ENCODE assay signal across 29 cellular contexts in genomic region chr5:491856-492155, GRCh38.
"Had no signal": no experiment of that assay in that cellular context is flagged by ENCODE, and none has a peak within 500 bp of the region (broad histone marks: within the 10 kb centered on the region; RNA-seq: fewer than 3 reads in every experiment).

No MANE protein-coding gene starts in this region.

- H3K9me3 ChIP-seq: ovary, psoas muscle, spleen, suprapubic skin, testis, tibial artery, transverse colon, upper lobe of right lung, uterus had no signal

- DNase-seq: naive thymus-derived CD4-positive, alpha-beta T cell; natural killer cell; occipital lobe; ovary; posterior cingulate gyrus; psoas muscle; spleen; stimulated activated CD4-positive, alpha-beta T cell treated with anti-CD3 and anti-CD28 coated beads, Interleukin-12 subunit alpha, Interleukin-12 subunit beta, amount 100 ng/mL, for 4 hours; stimulated activated CD4-positive, alpha-beta T cell treated with anti-CD3 and anti-CD28 coated beads, Interleukin-1b, Interleukin-23, amount 100 ng/mL, for 48 hours; stimulated activated CD4-positive, alpha-beta T cell treated with anti-CD3 and anti-CD28 coated beads, Interleukin-4, amount 100 ng/mL, for 1 hour; stimulated activated naive B cell treated with anti-CD40 and anti-IgM and Interleukin-4, amounts not matched to agents 10 μg/mL and 1 μg/mL and 100 μg/mL, for 72 hours; stimulated activated naive CD4-positive, alpha-beta T cell treated with Interleukin-2 at 50 U/mL for 16 hours; stimulated activated naive CD8-positive, alpha-beta T cell treated with anti-CD3 and anti-CD28 coated beads, Interleukin-15, amount 100 ng/mL, for 72 hours; substantia nigra; testis; tibial artery; transverse colon; upper lobe of right lung; uterus had no signal

- H3K4me2 ChIP-seq: smooth muscle cell had no signal

- H3K27ac ChIP-seq: ovary, parathyroid adenoma, psoas muscle, skin epidermis, spleen, suprapubic skin, testis, tibial artery, transverse colon, upper lobe of right lung, uterus had no signal

- H3K27ac Mint-ChIP-seq: naive thymus-derived CD4-positive, alpha-beta T cell; natural killer cell; nephron; progenitor cell of endocrine pancreas; stimulated activated effector memory CD8-positive, alpha-beta T cell treated with anti-CD3 and anti-CD28 coated beads, Interleukin-12 subunit alpha, Interleukin-12 subunit beta, amount 100 ng/mL, for 72 hours; stimulated activated naive B cell treated with anti-CD40 and anti-IgM and Interleukin-4, amounts not matched to agents 10 μg/mL and 1 μg/mL and 100 μg/mL, for 72 hours; stimulated activated naive CD8-positive, alpha-beta T cell treated with anti-CD3 and anti-CD28 coated beads, Interleukin-15, amount 100 ng/mL, for 72 hours; type B pancreatic cell had no signal

- H3K27me3 Mint-ChIP-seq: stimulated activated naive CD8-positive, alpha-beta T cell treated with anti-CD3 and anti-CD28 coated beads, Interleukin-15, amount 100 ng/mL, for 72 hours had no signal

- H3K36me3 Mint-ChIP-seq: naive thymus-derived CD4-positive, alpha-beta T cell; natural killer cell; stimulated activated effector memory CD8-positive, alpha-beta T cell treated with anti-CD3 and anti-CD28 coated beads, Interleukin-12 subunit alpha, Interleukin-12 subunit beta, amount 100 ng/mL, for 72 hours; type B pancreatic cell had no signal

- H3K4me1 ChIP-seq: parathyroid adenoma, psoas muscle, spleen, suprapubic skin, testis, tibial artery, transverse colon, upper lobe of right lung, uterus had no signal

- H3K9me3 Mint-ChIP-seq: naive thymus-derived CD4-positive, alpha-beta T cell; natural killer cell; nephron; neural crest cell; stimulated activated effector memory CD8-positive, alpha-beta T cell treated with anti-CD3 and anti-CD28 coated beads, Interleukin-12 subunit alpha, Interleukin-12 subunit beta, amount 100 ng/mL, for 72 hours; stimulated activated naive CD8-positive, alpha-beta T cell treated with anti-CD3 and anti-CD28 coated beads, Interleukin-15, amount 100 ng/mL, for 72 hours; type B pancreatic cell had no signal

- H3K79me2 ChIP-seq: parathyroid adenoma had no signal

- H2AFZ ChIP-seq: parathyroid adenoma had no signal

- H3K27me3 ChIP-seq: ovary, testis had no signal

- ATAC-seq: naive thymus-derived CD4-positive, alpha-beta T cell; natural killer cell; psoas muscle; right cardiac atrium; stimulated activated effector memory CD8-positive, alpha-beta T cell treated with anti-CD3 and anti-CD28 coated beads, Interleukin-12 subunit alpha, Interleukin-12 subunit beta, amount 100 ng/mL, for 72 hours; stimulated activated naive B cell treated with anti-CD40 and anti-IgM and Interleukin-4, amounts not matched to agents 10 μg/mL and 1 μg/mL and 100 μg/mL, for 72 hours; upper lobe of right lung had no signal

- H3K36me3 ChIP-seq: ovary, spleen, suprapubic skin, tibial artery, transverse colon, upper lobe of right lung, uterus had no signal

- H3K4me3 Mint-ChIP-seq: naive thymus-derived CD4-positive, alpha-beta T cell; natural killer cell; nephron; neural crest cell; stimulated activated effector memory CD8-positive, alpha-beta T cell treated with anti-CD3 and anti-CD28 coated beads, Interleukin-12 subunit alpha, Interleukin-12 subunit beta, amount 100 ng/mL, for 72 hours; stimulated activated naive B cell treated with anti-CD40 and anti-IgM and Interleukin-4, amounts not matched to agents 10 μg/mL and 1 μg/mL and 100 μg/mL, for 72 hours; stimulated activated naive CD8-positive, alpha-beta T cell treated with anti-CD3 and anti-CD28 coated beads, Interleukin-15, amount 100 ng/mL, for 72 hours; type B pancreatic cell had no signal

- H3K4me3 ChIP-seq: ovary, psoas muscle, skin epidermis, smooth muscle cell, spleen, suprapubic skin, testis, tibial artery, transverse colon, upper lobe of right lung, uterus had no signal

- H3K4me1 Mint-ChIP-seq: natural killer cell; stimulated activated effector memory CD8-positive, alpha-beta T cell treated with anti-CD3 and anti-CD28 coated beads, Interleukin-12 subunit alpha, Interleukin-12 subunit beta, amount 100 ng/mL, for 72 hours; stimulated activated naive CD8-positive, alpha-beta T cell treated with anti-CD3 and anti-CD28 coated beads, Interleukin-15, amount 100 ng/mL, for 72 hours had no signal
